8 cellular contexts compared by ENCODE assay signal in genomic region chr1:150364231-150365003, GRCh38. TPM values are rescaled to one million over a fixed set of nuclear protein-coding genes. Genes with fewer than 3 reads are reported as not detected.
DNase-seq lines count a peak whose midpoint lies in the region; ATAC-seq and TF ChIP-seq lines count a peak whose summit lies in the region.

No MANE protein-coding gene starts in this region.

- H3K9me3 ChIP-seq in MM.1S (replicated peaks; ENCODE audit: insufficient read depth, low read length), result no peaks in the 10 kb centered on the region
- H3K9me3 ChIP-seq in neuron (ENCODE audit: low read length), result no peaks in the 10 kb centered on the region
- no peaks in the 10 kb centered on the region for H3K9me3 ChIP-seq in stomach smooth muscle (ENCODE audit: control insufficient read depth in 2 of 2, low read length in 2 of 2)

- H4K20me1 ChIP-seq in MM.1S (ENCODE audit: insufficient read depth, low read length), result peaks cover 6% of the 10 kb centered on the region; the same call in 1 of the 2 replicates

- H3K4me3 ChIP-seq in MM.1S (ENCODE audit: low read length), result peak overlapping the region; percentile 75
- H3K4me3 ChIP-seq in neuron (ENCODE audit: low read length), result peak overlapping the region; percentile 77
- H3K4me3 ChIP-seq in stomach smooth muscle (ENCODE audit: low read length in 2 of 2), result peak overlapping the region; percentile 97

- H3K27ac Mint-ChIP-seq in CD14-positive monocyte, result peak overlapping the region; percentile 98 to 100 (median 100)

- peaks cover 0 to 2% of the 10 kb centered on the region in 2 donors for H3K36me3 Mint-ChIP-seq in CD14-positive monocyte

- peak overlapping the region; percentile 93 to 96 for H3K4me3 Mint-ChIP-seq in CD14-positive monocyte

- peak overlapping the region; percentile 85 for H3K9ac ChIP-seq in MM.1S (ENCODE audit: low read length)
- peak overlapping the region; percentile 94 to 97 for H3K9ac ChIP-seq in stomach smooth muscle (ENCODE audit: low read length in 2 of 2)

- H3K9me3 Mint-ChIP-seq in CD14-positive monocyte, result peaks cover 0 to 2% (median 0%) of the 10 kb centered on the region in 7 donors

- peaks cover 51% of the 10 kb centered on the region for H3K79me2 ChIP-seq in MM.1S (ENCODE audit: low read length)

- peaks cover 14% of the 10 kb centered on the region for H3K4me1 ChIP-seq in MM.1S (ENCODE audit: low read length)
- H3K4me1 ChIP-seq in foreskin keratinocyte, result peaks cover 8% of the 10 kb centered on the region
- peaks cover 16% of the 10 kb centered on the region for H3K4me1 ChIP-seq in neuron (ENCODE audit: insufficient read depth, low read length)
- H3K4me1 ChIP-seq in stomach smooth muscle (ENCODE audit: control insufficient read depth, insufficient read depth, low read length), result peaks cover 9% of the 10 kb centered on the region

- ATAC-seq in GM21576 (IDR thresholded peaks at IDR 0.05; ENCODE audit: unreplicated experiment), result peak; percentile 26
- ATAC-seq in foreskin keratinocyte, result peak; percentile 64

- DNase-seq in CD14-positive monocyte (ENCODE audit: low spot score) (peak; percentile 75), MM.1S (peak; percentile 89), SHP77 (lab: John Stamatoyannopoulos, UW) (peak; percentile 92 to 96), activated gamma-delta T cell treated with Interleukin-2 at 50 U/mL for 16 hours (peak; percentile 75), foreskin keratinocyte (peak; percentile 42 to 71)

- H3K4me1 Mint-ChIP-seq in CD14-positive monocyte, result peaks cover 33% of the 10 kb centered on the region

- H3K36me3 ChIP-seq in MM.1S (replicated peaks; ENCODE audit: insufficient read depth, low read length) (no peaks in the 10 kb centered on the region), neuron (ENCODE audit: insufficient read depth, low read length) (no peaks in the 10 kb centered on the region), stomach smooth muscle (ENCODE audit: control insufficient read depth in 2 of 2, insufficient read depth in 2 of 2, low read length in 2 of 2) (no peaks in the 10 kb centered on the region)

- H2AFZ ChIP-seq in MM.1S (ENCODE audit: low read length), result peak overlapping the region; percentile 76
- H2AFZ ChIP-seq in neuron (ENCODE audit: low read depth, low read length), result peak overlapping the region; percentile 52

- intact Hi-C loops in CD14-positive monocyte (cut with micrococcal nuclease), result loop anchor here (5.0 kb wide), 1 partner anchor 42 kb away; the partner anchor contains the start of gene PRPF3 (in 2 of the 2)

- peak overlapping the region; percentile 90 for H3K4me2 ChIP-seq in MM.1S (ENCODE audit: low read depth, low read length)

- H3K27ac ChIP-seq in MM.1S (ENCODE audit: low read length), result peak overlapping the region; percentile 90
- peak overlapping the region; percentile 78 for H3K27ac ChIP-seq in foreskin keratinocyte
- peak overlapping the region; percentile 97 for H3K27ac ChIP-seq in stomach smooth muscle (ENCODE audit: low read length)

- TF ChIP-seq CTCF in CD14-positive monocyte (IDR thresholded peaks at IDR 0.05) (no peak), MM.1S (IDR thresholded peaks at IDR 0.05; ENCODE audit: low read length) (no peak), foreskin keratinocyte (conservative IDR thresholded peaks at IDR 0.05) (peak; percentile 20)

- H3K9me2 ChIP-seq in MM.1S (replicated peaks; ENCODE audit: insufficient read depth, low read length), result no peaks in the 10 kb centered on the region

- H3K27me3 Mint-ChIP-seq in CD14-positive monocyte (ENCODE audit: low read depth in 3 of 3), result peaks cover 0 to 1% (median 0%) of the 10 kb centered on the region in 3 donors

- H3F3A ChIP-seq in MM.1S (ENCODE audit: insufficient read depth, low read length), result peaks cover 28% of the 10 kb centered on the region

- no peaks in the 10 kb centered on the region for H3K27me3 ChIP-seq in MM.1S (replicated peaks; ENCODE audit: insufficient read depth, low read length)
- H3K27me3 ChIP-seq in foreskin keratinocyte, result no peaks in the 10 kb centered on the region
- no peaks in the 10 kb centered on the region for H3K27me3 ChIP-seq in neuron (ENCODE audit: insufficient read depth, low read length)
- H3K27me3 ChIP-seq in stomach smooth muscle (ENCODE audit: control insufficient read depth in 1 of 2, insufficient read depth in 2 of 2, low read length in 2 of 2), result no peaks in the 10 kb centered on the region

RNA-seq across cellular contexts. Expression of gene RPRD2, which starts 0.5 kb away (rescaled TPM):
- polyA plus RNA-seq in CD14-positive monocyte (1 to 10 TPM; 5.9 to 9.7 TPM), foreskin keratinocyte (4.3 and 5.3 TPM in 2 replicates)
- total RNA-seq in foreskin keratinocyte, result 16.5 and 17.7 TPM in 2 replicates

RNA-seq across cellular contexts. Expression of gene PRPF3, which starts 43.1 kb away (rescaled TPM):
- polyA plus RNA-seq in CD14-positive monocyte, result 1 to 10 TPM; 5.9 to 7.9 TPM
- 44.7 and 46.9 TPM in 2 replicates for total RNA-seq in foreskin keratinocyte
- 27.4 and 31.7 TPM in 2 replicates for polyA plus RNA-seq in foreskin keratinocyte

Comparison
In these comparisons a context has a peak if more than half of its experiments do, and no peak if none do; other contexts are left out.
1. Peak in every context shown above with its lines: DNase-seq, ATAC-seq, H3K4me3 ChIP-seq and H3K27ac ChIP-seq.